Comparison of ENCODE assay signal across 17 cellular contexts in genomic region chr1:65979145-65979544, GRCh38.
DNase-seq lines count a peak whose midpoint lies in the region; ATAC-seq, FAIRE-seq and TF ChIP-seq lines count a peak whose summit lies in the region.
"Had no signal": no experiment of that assay in that cellular context is flagged by ENCODE, and none has a peak within 500 bp of the region (broad histone marks: within the 10 kb centered on the region; RNA-seq: fewer than 3 reads in every experiment).

No MANE protein-coding gene starts in this region.

- intact Hi-C loops in tibial artery (cut with DNase I; ENCODE audit: low total_unique reads), result no loop called here

- H3K9me3 ChIP-seq in adipocyte (ENCODE audit: control insufficient read depth, low read length), result peaks cover 16% of the 10 kb centered on the region
- peaks cover 19% of the 10 kb centered on the region for H3K9me3 ChIP-seq in neuron (ENCODE audit: low read length)
- peaks cover 0 to 15% (median 10%) of the 10 kb centered on the region in 3 donors for H3K9me3 ChIP-seq in tibial artery

- no peak overlapping the region for H3K9ac ChIP-seq in adipocyte (ENCODE audit: low read length)
- H3K9ac ChIP-seq: parathyroid adenoma had no signal

- DNase-seq in C1 segment of cervical spinal cord (lab: John Stamatoyannopoulos, UW) (peak in 12 of 14 donors; percentile 22 to 73 (median 60)), adipocyte (ENCODE audit: low read depth) (no peak), fibroblast of the aortic adventitia (ENCODE audit: low read depth) (peak; percentile 5), tibial artery (no peak), RCC 7860 (ENCODE audit: low spot score) (no peak)
- DNase-seq: cortex of kidney, DMS153, KG1, left cardiac atrium, NCI-H1694, NCI-H774, SIG-M5 had no signal

- no peak overlapping the region for H3K27ac ChIP-seq in tibial artery
- H3K27ac ChIP-seq: parathyroid adenoma had no signal

- H3K27me3 ChIP-seq in adipocyte (replicated peaks; ENCODE audit: control insufficient read depth, insufficient read depth, low read length), result no peaks in the 10 kb centered on the region
- no peaks in the 10 kb centered on the region for H3K27me3 ChIP-seq in neuron (ENCODE audit: insufficient read depth, low read length)
- no peaks in the 10 kb centered on the region for H3K27me3 ChIP-seq in tibial artery

- TF ChIP-seq CTCF in fibroblast of the aortic adventitia (IDR thresholded peaks at IDR 0.05; ENCODE audit: insufficient read depth, low read length) (no peak), tibial artery (IDR thresholded peaks at IDR 0.05) (no peak)

- H3K4me3 ChIP-seq in adipocyte (ENCODE audit: low read length), result peak overlapping the region; percentile 8
- no peak overlapping the region for H3K4me3 ChIP-seq in fibroblast of the aortic adventitia (ENCODE audit: low read depth, low read length)
- peak overlapping the region; percentile 4 for H3K4me3 ChIP-seq in neuron (ENCODE audit: low read length)
- H3K4me3 ChIP-seq in tibial artery, result no peak overlapping the region

- no peak for FAIRE-seq in RCC 7860 (lab: Jason Lieb, UNC)

- ATAC-seq in HG03439 (IDR thresholded peaks at IDR 0.05; ENCODE audit: unreplicated experiment) (no peak), GM19324 (IDR thresholded peaks at IDR 0.05; ENCODE audit: low FRiP score, unreplicated experiment) (no peak)
- ATAC-seq: stimulated activated memory B cell treated with anti-CD40 and anti-IgM and Interleukin-4, amounts not matched to agents 10 μg/mL and 1 μg/mL and 100 μg/mL, for 72 hours had no signal

- H3K36me3 ChIP-seq in adipocyte (ENCODE audit: control insufficient read depth, insufficient read depth, low read length, severe bottlenecking), result no peaks in the 10 kb centered on the region
- no peaks in the 10 kb centered on the region for H3K36me3 ChIP-seq in neuron (ENCODE audit: insufficient read depth, low read length)
- H3K36me3 ChIP-seq in tibial artery, result no peaks in the 10 kb centered on the region

- peaks cover 10% of the 10 kb centered on the region for H3K4me1 ChIP-seq in adipocyte (ENCODE audit: control insufficient read depth, insufficient read depth, low read length)
- peaks cover 23% of the 10 kb centered on the region for H3K4me1 ChIP-seq in neuron (ENCODE audit: insufficient read depth, low read length)
- no peaks in the 10 kb centered on the region for H3K4me1 ChIP-seq in tibial artery
- H3K4me1 ChIP-seq: parathyroid adenoma had no signal

- H2AFZ ChIP-seq in neuron (ENCODE audit: low read depth, low read length), result peak overlapping the region; percentile 17
- H2AFZ ChIP-seq: parathyroid adenoma had no signal

Comparison
In these comparisons a context has a peak if more than half of its experiments do, and no peak if none do; other contexts are left out.
1. DNase-seq: peak in C1 segment of cervical spinal cord (12 of 14) and fibroblast of the aortic adventitia (single experiment); none in adipocyte (single experiment), tibial artery (0 of 2) and RCC 7860 (single experiment).
2. H3K4me3 ChIP-seq: peak in adipocyte (single experiment) and neuron (single experiment); none in fibroblast of the aortic adventitia (single experiment) and tibial artery (0 of 2).